In the genomic region with DNA sequence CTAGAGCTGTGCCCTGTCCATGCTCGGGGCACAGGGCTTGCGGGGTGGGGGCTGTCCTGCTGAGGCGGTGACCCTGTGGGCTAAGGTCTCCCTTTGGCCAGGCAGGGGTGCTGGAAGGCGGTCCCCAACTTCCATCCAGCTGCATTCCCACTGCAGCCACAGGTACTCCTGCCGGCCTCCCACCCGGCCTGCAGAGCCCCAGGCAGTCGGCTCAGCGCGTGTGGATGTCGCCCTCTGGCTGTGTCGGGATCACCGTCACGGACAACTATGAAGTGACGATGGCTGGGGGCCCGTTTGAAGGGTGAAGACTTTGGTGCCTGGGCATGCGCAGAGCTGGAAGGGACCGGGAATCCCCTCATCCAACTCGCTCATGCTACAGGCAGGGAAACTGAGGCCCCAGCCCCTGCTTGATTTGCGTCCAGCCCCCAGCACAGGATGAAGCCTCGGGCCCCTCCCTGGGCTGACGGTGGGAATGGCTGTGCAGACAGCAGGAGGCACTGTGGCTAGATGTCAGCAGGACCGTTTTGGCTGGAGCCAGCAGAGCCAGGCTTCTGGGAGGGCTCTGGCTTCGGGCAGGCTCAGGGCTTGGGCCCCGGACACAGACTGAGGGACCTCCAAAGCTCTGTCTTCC, we compare ENCODE assay signal across 11 cellular contexts. TPM values are rescaled to one million over a fixed set of nuclear protein-coding genes. Genes with fewer than 3 reads are reported as not detected.
DNase-seq lines count a peak whose midpoint lies in the region; ATAC-seq and TF ChIP-seq lines count a peak whose summit lies in the region.
"Had no signal": no experiment of that assay in that cellular context is flagged by ENCODE, and none has a peak within 500 bp of the region (broad histone marks: within the 10 kb centered on the region; RNA-seq: fewer than 3 reads in every experiment).

No MANE protein-coding gene starts in this region.

- intact Hi-C loops in Panc1 (cut with micrococcal nuclease; ENCODE audit: unreplicated experiment) (no loop called here), prostate gland (cut with DNase I) (no loop called here), thyroid gland (cut with DNase I) (loop anchor here (5.0 kb wide), 1 partner anchor 56 kb away; the partner anchor contains the start of gene INTS1)

- no peak overlapping the region for H3K4me3 Mint-ChIP-seq in T-cell
- H3K4me3 Mint-ChIP-seq: activated B cell treated with CpG ODN at 0.5 μM for 24 hours had no signal

- CTCF ChIA-PET in Panc1 (lab: Charles Lee) (interaction anchor here (0.9 kb wide), 1 partner anchor 54 kb away, joined by 6 read pairs; no protein-coding TSS in a partner anchor), T-cell (lab: Charles Lee) (no interaction called here)

- H3K9me3 ChIP-seq in Panc1 (ENCODE audit: control insufficient read depth, insufficient read depth, low read depth, low read length) (no peaks in the 10 kb centered on the region), cardiac muscle cell (ENCODE audit: low read depth) (no peaks in the 10 kb centered on the region), prostate gland (no peaks in the 10 kb centered on the region), thyroid gland (no peaks in the 10 kb centered on the region)

- no peak overlapping the region for H3K27ac Mint-ChIP-seq in T-cell
- H3K27ac Mint-ChIP-seq: activated B cell treated with CpG ODN at 0.5 μM for 24 hours had no signal

- no peaks in the 10 kb centered on the region for H3K36me3 Mint-ChIP-seq in T-cell

- in situ Hi-C loops in Panc1 (cut with HindIII; ENCODE audit: low pct_unique_long_range_greater_than_20kb, low sequenced_read_pairs): no loop called here

- no peaks in the 10 kb centered on the region for H3K9me3 Mint-ChIP-seq in T-cell
- H3K9me3 Mint-ChIP-seq: activated B cell treated with CpG ODN at 0.5 μM for 24 hours had no signal

- H3K4me1 Mint-ChIP-seq in T-cell: peaks cover 0 to 3% (median 0%) of the 10 kb centered on the region in 3 donors

- TF ChIP-seq CTCF in GM10266 (IDR thresholded peaks at IDR 0.05; ENCODE audit: control insufficient read depth, insufficient read depth, low read depth, missing control alignments) (peak; percentile 1), Panc1 (IDR thresholded peaks at IDR 0.05) (peak; percentile 89; the same call in 1 of the 2 replicates), cardiac muscle cell (IDR thresholded peaks at IDR 0.05; ENCODE audit: low read depth, low read length) (no peak), prostate gland (IDR thresholded peaks at IDR 0.05) (peak in 1 of 4 experiments; percentile 34), thyroid gland (IDR thresholded peaks at IDR 0.05) (no peak)

- H3K27me3 ChIP-seq in Panc1 (ENCODE audit: control insufficient read depth, insufficient read depth, low read length) (no peaks in the 10 kb centered on the region), cardiac muscle cell (no peaks in the 10 kb centered on the region), prostate gland (replicated peaks; ENCODE audit: insufficient read depth) (no peaks in the 10 kb centered on the region), thyroid gland (no peaks in the 10 kb centered on the region)

- H3K4me3 ChIP-seq in Panc1 (ENCODE audit: low read depth in 2 of 2, low read length in 2 of 2) (no peak overlapping the region), cardiac muscle cell (no peak overlapping the region), prostate gland (no peak overlapping the region), thyroid gland (replicated peaks in 1 of 3) (no peak overlapping the region)

- H3K27me3 Mint-ChIP-seq in T-cell: no peaks in the 10 kb centered on the region
- H3K27me3 Mint-ChIP-seq: activated B cell treated with CpG ODN at 0.5 μM for 24 hours had no signal

- H3K36me3 ChIP-seq in Panc1 (ENCODE audit: control insufficient read depth, insufficient read depth, low read length) (no peaks in the 10 kb centered on the region), cardiac muscle cell (no peaks in the 10 kb centered on the region), prostate gland (no peaks in the 10 kb centered on the region), thyroid gland (no peaks in the 10 kb centered on the region)

- H3K4me1 ChIP-seq in Panc1 (ENCODE audit: control insufficient read depth, insufficient read depth, low read length): peaks cover 38% of the 10 kb centered on the region
- H3K4me1 ChIP-seq in cardiac muscle cell (ENCODE audit: low read depth): peaks cover 18% of the 10 kb centered on the region
- H3K4me1 ChIP-seq in prostate gland (replicated peaks): peaks cover 35% of the 10 kb centered on the region
- peaks cover 0 to 15% of the 10 kb centered on the region in 2 donors for H3K4me1 ChIP-seq in thyroid gland

- BruUV-seq in Panc1 (replicated peaks; lab: Mats Ljungman, UMichigan): no TSS peak

- H3K27ac ChIP-seq in Panc1 (ENCODE audit: low read length) (peak overlapping the region; percentile 37), cardiac muscle cell (no peak overlapping the region), prostate gland (peak overlapping the region; percentile 83 to 87), thyroid gland (no peak overlapping the region)

- peak; percentile 46 for ATAC-seq in Panc1
- ATAC-seq in T-cell (replicated peaks in 1 of 4): no peak

- no peak for TF ChIP-seq POLR2A in prostate gland (IDR thresholded peaks at IDR 0.05)
- TF ChIP-seq POLR2A in thyroid gland (IDR thresholded peaks at IDR 0.05): no peak

- WGBS in prostate gland: 50% methylated on average over 24 of the region's 24 CpGs
- 42 to 96% methylated on average over 4 to 15 of the region's 24 CpGs for WGBS in thyroid gland, 2 donors

- POLR2A ChIA-PET in Panc1 (lab: Charles Lee) (no interaction called here), T-cell (lab: Charles Lee) (no interaction called here)

- DNase-seq in GM10266 (ENCODE audit: extremely low spot score): no peak
- DNase-seq in Panc1 (ENCODE audit: low read depth, low spot score): no peak
- peak; percentile 26 to 76 for DNase-seq in cardiac muscle cell (ENCODE audit: low read depth in 1 of 2, low spot score in 1 of 2)
- DNase-seq in prostate gland (ENCODE audit: low spot score): no peak
- DNase-seq in AG20443 (ENCODE audit: low spot score): no peak
- DNase-seq in KG1 (lab: John Stamatoyannopoulos, UW): no peak
- no peak for DNase-seq in T-cell
- no peak for DNase-seq in thyroid gland
- DNase-seq: activated B cell treated with CpG ODN at 0.5 μM for 24 hours; activated naive CD4-positive, alpha-beta T cell treated with anti-CD3 and anti-CD28 coated beads, Interleukin-2, amount 50 U/mL, for 16 hours; NCI-H2171 treated with DMSO at 0.1 percent for 48 hours had no signal

RNA-seq across cellular contexts. Expression of gene TMEM184A, which starts 2.3 kb away (rescaled TPM):
- total RNA-seq in Panc1 (2021; ENCODE audit: unreplicated experiment) (9.2 TPM), cardiac muscle cell (2.8 and 3.0 TPM in 2 replicates), prostate gland (10 to 100 TPM; 15.4 to 59.2 TPM), T-cell (under 1 TPM in 3 of 5 donors, not detected in 2; 0.18 to 0.38 (median 0.33) TPM), thyroid gland (1 to 10 TPM in 1 of 4 donors, under 1 TPM in 3; 0.44 to 3.0 (median 0.70) TPM)
- 13.7 TPM for polyA plus RNA-seq in Panc1 (2012; ENCODE audit: insufficient read length)
- 0.75 and 2.1 TPM in 2 replicates for polyA plus RNA-seq in cardiac muscle cell
- total RNA-seq: activated B cell treated with CpG ODN at 0.5 μM for 24 hours had no signal

RNA-seq across cellular contexts. Expression of gene PSMG3, which starts 11.5 kb away (rescaled TPM):
- total RNA-seq in Panc1 (2021; ENCODE audit: unreplicated experiment) (59.4 TPM), cardiac muscle cell (32.7 and 38.4 TPM in 2 replicates), prostate gland (10 to 100 TPM; 50.0 to 51.6 TPM), T-cell (10 to 100 TPM; 17.6 to 28.5 (median 20.6) TPM), thyroid gland (10 to 100 TPM; 28.1 to 65.6 (median 50.2) TPM)
- polyA plus RNA-seq in Panc1 (2012; ENCODE audit: insufficient read length): 81.5 TPM
- polyA plus RNA-seq in cardiac muscle cell: 39.2 and 41.2 TPM in 2 replicates

RNA-seq across cellular contexts. Expression of gene MAFK, which starts 27.8 kb away (rescaled TPM):
- total RNA-seq in Panc1 (2021; ENCODE audit: unreplicated experiment) (125 TPM), cardiac muscle cell (15.6 and 16.2 TPM in 2 replicates), prostate gland (10 to 100 TPM; 29.1 to 50.6 TPM), T-cell (10 to 100 TPM; 52.0 to 80.1 (median 73.8) TPM), thyroid gland (10 to 100 TPM; 16.8 to 26.7 (median 21.7) TPM)
- polyA plus RNA-seq in Panc1 (2012; ENCODE audit: insufficient read length): 120 TPM
- 3.1 and 4.2 TPM in 2 replicates for polyA plus RNA-seq in cardiac muscle cell

RNA-seq across cellular contexts. Expression of gene INTS1, which starts 54.1 kb away (rescaled TPM):
- total RNA-seq in Panc1 (2021; ENCODE audit: unreplicated experiment) (173 TPM), cardiac muscle cell (83.2 and 132 TPM in 2 replicates), prostate gland (100 to 1,000 TPM in 1 of 2 donors, 10 to 100 TPM in 1; 64.9 to 146 TPM), T-cell (100 to 1,000 TPM; 102 to 147 (median 131) TPM), thyroid gland (10 to 100 TPM; 34.5 to 72.3 (median 65.5) TPM)
- polyA plus RNA-seq in Panc1 (2012; ENCODE audit: insufficient read length): 196 TPM
- polyA plus RNA-seq in cardiac muscle cell: 54.5 and 80.8 TPM in 2 replicates

Comparison
In these comparisons a context has a peak if more than half of its experiments do, and no peak if none do; other contexts are left out.
1. DNase-seq: peak in cardiac muscle cell (2 of 2); none in GM10266 (single experiment), Panc1 (single experiment), prostate gland (single experiment), AG20443 (single experiment), KG1 (single experiment), T-cell (0 of 34) and thyroid gland (0 of 2).
2. CTCF ChIP-seq: peak in GM10266 (single experiment) and Panc1 (single experiment); none in cardiac muscle cell (single experiment) and thyroid gland (0 of 6).
3. H3K27ac ChIP-seq: peak in Panc1 (single experiment) and prostate gland (2 of 2); none in cardiac muscle cell (single experiment) and thyroid gland (0 of 3).